9 cellular contexts compared by ENCODE assay signal in genomic region chr16:49441366-49441780, GRCh38.
DNase-seq lines count a peak whose midpoint lies in the region; ATAC-seq and TF ChIP-seq lines count a peak whose summit lies in the region.
"Had no signal": no experiment of that assay in that cellular context is flagged by ENCODE, and none has a peak within 500 bp of the region (broad histone marks: within the 10 kb centered on the region; RNA-seq: fewer than 3 reads in every experiment).

No MANE protein-coding gene starts in this region.

- H3F3A ChIP-seq in PC-3 (ENCODE audit: low read length, unreplicated experiment): no peaks in the 10 kb centered on the region

- peaks cover 28% of the 10 kb centered on the region for H3K4me1 ChIP-seq in iPS-18a (ENCODE audit: control insufficient read depth, low read depth, low read length)
- no peaks in the 10 kb centered on the region for H3K4me1 ChIP-seq in PC-3 (ENCODE audit: insufficient read depth, low read length)
- H3K4me1 ChIP-seq: SJSA1 had no signal

- no peak overlapping the region for H2AFZ ChIP-seq in PC-3 (ENCODE audit: low read length)

- intact Hi-C loops in PC-3 (cut with micrococcal nuclease): no loop called here

- no peak overlapping the region for H3K9ac ChIP-seq in iPS-18a (ENCODE audit: low read length)
- no peak overlapping the region for H3K9ac ChIP-seq in PC-3 (ENCODE audit: low read length)

- H3K27ac ChIP-seq in iPS-18a (ENCODE audit: low read length) (no peak overlapping the region), PC-3 (ENCODE audit: low read length) (no peak overlapping the region)
- H3K27ac ChIP-seq: SJSA1 had no signal

- POLR2A ChIA-PET in PC-3 (lab: Charles Lee; ENCODE audit: unreplicated experiment): no interaction called here

- DNase-seq in GM13977 (ENCODE audit: low spot score) (peak; percentile 79), MV-4-11 (lab: John Stamatoyannopoulos, UW) (peak; percentile 11), NCI-H226 (no peak), PC-3 (no peak)
- peak; percentile 69 for DNase-seq in activated T-cell treated with anti-CD3 and anti-CD28 coated beads, Interleukin-2, amount 50 U/mL, for 1 hour
- peak; percentile 34 for DNase-seq in stimulated activated CD8-positive, alpha-beta memory T cell treated with anti-CD3 and anti-CD28 coated beads, Interleukin-15, amount 100 ng/mL, for 1 hour (ENCODE audit: low read depth)

- CTCF ChIA-PET in PC-3 (lab: Charles Lee): no interaction called here

- no peak overlapping the region for H3K4me2 ChIP-seq in PC-3 (ENCODE audit: low read length)

- no peaks in the 10 kb centered on the region for H3K9me2 ChIP-seq in PC-3 (replicated peaks; ENCODE audit: low read length)

- H3K79me2 ChIP-seq in PC-3 (ENCODE audit: low read length): no peaks in the 10 kb centered on the region

- in situ Hi-C loops in GM13977 (cut with MboI; ENCODE audit: low pct_unique_long_range_greater_than_20kb, low sequenced_read_pairs, unreplicated experiment): no loop called here

- TF ChIP-seq CTCF in GM13977 (IDR thresholded peaks at IDR 0.05; ENCODE audit: extremely low read depth, insufficient read depth, missing control alignments) (peak; percentile 51), PC-3 (conservative IDR thresholded peaks at IDR 0.05; ENCODE audit: low read depth, low read length) (no peak)

- ATAC-seq in GM21737 (IDR thresholded peaks at IDR 0.05; ENCODE audit: unreplicated experiment): peak; percentile 95
- ATAC-seq in PC-3: no peak

- H4K20me1 ChIP-seq in PC-3 (ENCODE audit: low read length): no peaks in the 10 kb centered on the region

- H3K9me3 ChIP-seq in iPS-18a (ENCODE audit: control insufficient read depth, low read depth, low read length) (no peaks in the 10 kb centered on the region), PC-3 (ENCODE audit: low read length) (no peaks in the 10 kb centered on the region)
- H3K9me3 ChIP-seq: SJSA1 had no signal

- H3K4me3 ChIP-seq in iPS-18a (ENCODE audit: low read length) (peak overlapping the region; percentile 10), PC-3 (ENCODE audit: low read length) (no peak overlapping the region)
- H3K4me3 ChIP-seq: SJSA1 had no signal

- H3K36me3 ChIP-seq in iPS-18a (ENCODE audit: control insufficient read depth, low read depth, low read length) (no peaks in the 10 kb centered on the region), PC-3 (ENCODE audit: low read depth, low read length) (no peaks in the 10 kb centered on the region; the same call in 1 of the 2 replicates)
- H3K36me3 ChIP-seq: SJSA1 had no signal

- no TSS peak for BruUV-seq in PC-3 (replicated peaks; lab: Mats Ljungman, UMichigan)

- peaks cover 4% of the 10 kb centered on the region for H3K27me3 ChIP-seq in iPS-18a (ENCODE audit: control insufficient read depth, insufficient read depth, low read length)
- H3K27me3 ChIP-seq in PC-3 (ENCODE audit: low read length): peaks cover 37% of the 10 kb centered on the region

Comparison
In these comparisons a context has a peak if more than half of its experiments do, and no peak if none do; other contexts are left out.
1. DNase-seq: peak in GM13977 (single experiment), MV-4-11 (single experiment), activated T-cell treated with anti-CD3 and anti-CD28 coated beads, Interleukin-2, amount 50 U/mL, for 1 hour (single experiment) and stimulated activated CD8-positive, alpha-beta memory T cell treated with anti-CD3 and anti-CD28 coated beads, Interleukin-15, amount 100 ng/mL, for 1 hour (single experiment); none in NCI-H226 (single experiment) and PC-3 (single experiment).